2 cellular contexts compared by ENCODE assay signal in genomic region chr13:75508002-75508548, GRCh38.
TF ChIP-seq lines count a peak whose summit lies in the region.

No MANE protein-coding gene starts in this region.

TF ChIP-seq in GM23338, 12 proteins besides CTCF, POLR2A, EP300 and RAD21:
- TF ChIP-seq ZNF331 (CRISPR knock-in tag; IDR thresholded peaks at IDR 0.05; ENCODE audit: low read depth) (no peak), ZNF462 (CRISPR knock-in tag; IDR thresholded peaks at IDR 0.05) (no peak), EZH2phosphoT487 (IDR thresholded peaks at IDR 0.05; ENCODE audit: unreplicated experiment) (no peak), POLR2AphosphoS5 (IDR thresholded peaks at IDR 0.05; ENCODE audit: low read depth) (no peak), ETS1 (IDR thresholded peaks at IDR 0.05) (no peak)

TF ChIP-seq in H1, 55 proteins besides CTCF, POLR2A, EP300 and RAD21:
- TF ChIP-seq RXRA (IDR thresholded peaks at IDR 0.05; ENCODE audit: insufficient read depth, low read depth, low read length) (no peak), EZH2 (IDR thresholded peaks at IDR 0.05; ENCODE audit: low read depth, low read length, severe bottlenecking) (no peak), TEAD4 (IDR thresholded peaks at IDR 0.05; ENCODE audit: low read depth, low read length) (no peak)
TF ChIP-seq in H1: peak in this region for 0.
